Comparison of ENCODE assay signal across 16 cellular contexts in the genomic region with DNA sequence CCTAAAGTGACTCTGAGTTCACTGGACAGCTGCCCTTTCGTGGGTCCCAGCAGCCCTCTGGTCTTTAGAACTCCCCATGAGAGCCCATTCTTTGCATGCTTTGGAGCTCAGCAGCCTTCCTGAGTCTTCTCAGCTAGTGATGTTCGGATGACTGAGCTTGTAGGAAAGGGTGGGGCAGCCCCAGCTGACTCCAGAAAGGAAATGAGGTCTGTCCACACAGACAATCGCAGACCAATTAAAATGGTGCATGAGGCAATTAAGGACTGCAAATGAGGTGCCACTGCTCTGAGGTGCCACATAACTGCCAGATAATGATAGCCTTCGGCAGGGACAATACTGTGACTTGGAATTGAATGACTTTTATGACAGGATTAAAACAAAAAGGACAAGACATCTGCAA. TPM values are rescaled to one million over a fixed set of nuclear protein-coding genes. Genes with fewer than 3 reads are reported as not detected.
DNase-seq lines count a peak whose midpoint lies in the region; ATAC-seq and TF ChIP-seq lines count a peak whose summit lies in the region.
"Had no signal": no experiment of that assay in that cellular context is flagged by ENCODE, and none has a peak within 500 bp of the region (broad histone marks: within the 10 kb centered on the region; RNA-seq: fewer than 3 reads in every experiment).

No MANE protein-coding gene starts in this region.

- ATAC-seq in HG03342 (IDR thresholded peaks at IDR 0.05; ENCODE audit: unreplicated experiment) = no peak
- ATAC-seq in CD4-positive, alpha-beta T cell (ENCODE audit: poor library complexity) = no peak
- ATAC-seq: gastrocnemius medialis, left cardiac atrium had no signal

- H3K36me3 ChIP-seq in stomach = no peaks in the 10 kb centered on the region
- H3K36me3 ChIP-seq: gastrocnemius medialis, spleen had no signal

- CTCF ChIA-PET in CD4-positive, alpha-beta T cell (lab: Charles Lee) = no interaction called here

- TF ChIP-seq CTCF in CD4-positive, alpha-beta T cell (IDR thresholded peaks at IDR 0.05) = no peak
- TF ChIP-seq CTCF in stomach (IDR thresholded peaks at IDR 0.05) = no peak

- H3K4me3 Mint-ChIP-seq in CD4-positive, alpha-beta T cell = no peak overlapping the region
- H3K4me3 Mint-ChIP-seq: activated naive CD8-positive, alpha-beta T cell; neural crest cell had no signal

- peak; percentile 84 for DNase-seq in A172 (ENCODE audit: low spot score)
- DNase-seq in HCEC 1CT = peak; percentile 64
- DNase-seq in RKO (ENCODE audit: low spot score) = peak; percentile 9
- peak; percentile 29 for DNase-seq in hepatic stellate cell (ENCODE audit: low spot score)
- no peak for DNase-seq in ureter (ENCODE audit: low spot score)
- no peak for DNase-seq in CD4-positive, alpha-beta T cell
- DNase-seq in stomach = no peak
- DNase-seq: ACHN, cortex of kidney, gastrocnemius medialis, left cardiac atrium, spleen had no signal

- H3K9me3 ChIP-seq in CD4-positive, alpha-beta T cell (ENCODE audit: control insufficient read depth, low read length) = no peaks in the 10 kb centered on the region
- no peaks in the 10 kb centered on the region for H3K9me3 ChIP-seq in stomach
- H3K9me3 ChIP-seq: gastrocnemius medialis, spleen had no signal

- H3K27ac Mint-ChIP-seq in CD4-positive, alpha-beta T cell = no peak overlapping the region
- H3K27ac Mint-ChIP-seq: activated naive CD8-positive, alpha-beta T cell had no signal

- H3K4me1 ChIP-seq in stomach = no peaks in the 10 kb centered on the region
- H3K4me1 ChIP-seq: gastrocnemius medialis, spleen had no signal

- no peak overlapping the region for H3K4me3 ChIP-seq in stomach
- H3K4me3 ChIP-seq: gastrocnemius medialis, spleen had no signal

- no peaks in the 10 kb centered on the region for H3K4me1 Mint-ChIP-seq in CD4-positive, alpha-beta T cell (ENCODE audit: low read depth)

- POLR2A ChIA-PET in CD4-positive, alpha-beta T cell (lab: Charles Lee) = no interaction called here

- peaks cover 13% of the 10 kb centered on the region for H3K27me3 Mint-ChIP-seq in CD4-positive, alpha-beta T cell

- TF ChIP-seq POLR2A in stomach (IDR thresholded peaks at IDR 0.05) = no peak

- WGBS in stomach, 5 donors = 40 to 56% (median 54%) methylated on average over 4 of the region's 4 CpGs

- no peaks in the 10 kb centered on the region for H3K27me3 ChIP-seq in CD4-positive, alpha-beta T cell (ENCODE audit: control insufficient read depth, insufficient read depth, low read length)
- H3K27me3 ChIP-seq in stomach = peaks cover 0 to 11% (median 0%) of the 10 kb centered on the region in 3 donors
- H3K27me3 ChIP-seq: gastrocnemius medialis had no signal

- TF ChIP-seq EP300 in stomach (IDR thresholded peaks at IDR 0.05) = no peak

- no peaks in the 10 kb centered on the region for H3K9me3 Mint-ChIP-seq in CD4-positive, alpha-beta T cell
- H3K9me3 Mint-ChIP-seq: neural crest cell had no signal

- no peaks in the 10 kb centered on the region for H3K36me3 Mint-ChIP-seq in CD4-positive, alpha-beta T cell (ENCODE audit: low read depth)

- intact Hi-C loops in CD4-positive, alpha-beta T cell (cut with DNase I, micrococcal nuclease) = loop anchor here in 1 of 2 experiments (5.0 kb wide), 1 partner anchor 51 kb away; no protein-coding TSS in a partner anchor
- intact Hi-C loops in stomach (cut with DNase I; ENCODE audit: low total_unique reads) = no loop called here

- H3K27ac ChIP-seq in CD4-positive, alpha-beta T cell (ENCODE audit: low read depth, low read length) = no peak overlapping the region
- no peak overlapping the region for H3K27ac ChIP-seq in stomach
- H3K27ac ChIP-seq: gastrocnemius medialis, spleen had no signal

RNA-seq across cellular contexts. Expression of gene TOMM5, which starts 25.4 kb away (rescaled TPM):
- 255 and 361 TPM in 2 replicates for total RNA-seq in A172 (2014; rRNA removed; shearing (Covaris generic))
- total RNA-seq in ureter (72.7 TPM), stomach (100 to 1,000 TPM in 2 of 5 donors, 10 to 100 TPM in 3; 29.3 to 156 (median 55.8) TPM)
- total RNA-seq in CD4-positive, alpha-beta T cell = 10 to 100 TPM; 31.4 to 35.3 TPM
- polyA plus RNA-seq in stomach = 100 to 1,000 TPM; 115 to 173 (median 169) TPM

RNA-seq across cellular contexts. Expression of gene FRMPD1, which starts 32.9 kb away (rescaled TPM):
- total RNA-seq in A172 (2014; rRNA removed; shearing (Covaris generic)) = 0.19 TPM in 1 of 2 replicates, not detected in the other
- total RNA-seq in ureter (not detected), stomach (under 1 TPM in 3 of 5 donors, not detected in 2; under 0.01 to 0.18 (median 0.14) TPM)
- not detected for total RNA-seq in CD4-positive, alpha-beta T cell
- polyA plus RNA-seq in stomach = under 1 TPM in 1 of 3 donors, not detected in 2; 0.05 TPM
- total RNA-seq: NCI-H460 had no signal

RNA-seq across cellular contexts. Expression of gene FBXO10, which starts 41.7 kb away (rescaled TPM):
- 3.9 and 6.3 TPM in 2 replicates for total RNA-seq in A172 (2014; rRNA removed; shearing (Covaris generic))
- total RNA-seq in ureter = 7.5 TPM
- total RNA-seq in CD4-positive, alpha-beta T cell = 1 to 10 TPM in 1 of 2 experiments, under 1 TPM in 1; 0.81 to 2.3 TPM
- total RNA-seq in stomach = 1 to 10 TPM in 3 of 5 donors, under 1 TPM in 2; 0.43 to 6.2 (median 2.9) TPM
- polyA plus RNA-seq in stomach = 1 to 10 TPM in 2 of 3 donors, under 1 TPM in 1; 0.61 to 2.2 (median 1.9) TPM

Comparison
In these comparisons a context has a peak if more than half of its experiments do, and no peak if none do; other contexts are left out.
1. DNase-seq: peak in A172 (single experiment), HCEC 1CT (single experiment), RKO (single experiment) and hepatic stellate cell (single experiment); none in ureter (single experiment), CD4-positive, alpha-beta T cell (0 of 10) and stomach (single experiment).